27 cellular contexts compared by ENCODE assay signal in genomic region chr17:51491416-51491815, GRCh38.
"Had no signal": no experiment of that assay in that cellular context is flagged by ENCODE, and none has a peak within 500 bp of the region (broad histone marks: within the 10 kb centered on the region; RNA-seq: fewer than 3 reads in every experiment).

No MANE protein-coding gene starts in this region.

- H3K36me3 ChIP-seq: adrenal gland, breast epithelium, Peyer's patch, SJSA1 had no signal

- H3K27ac ChIP-seq: adrenal gland, body of pancreas, breast epithelium, Peyer's patch, SJSA1 had no signal

- DNase-seq: activated CD4-positive, alpha-beta T cell treated with anti-CD3 and anti-CD28 coated beads for 36 hours; activated CD4-positive, alpha-beta T cell treated with anti-CD3 and anti-CD28 coated beads, Interleukin-2, amount 10 ng/mL, durations not matched to agents 7 days and 5 days; activated CD4-positive, alpha-beta T cell treated with anti-CD3 and anti-CD28 coated beads, Interleukin-2, amount 50 U/mL, for 48 hours; activated CD8-positive, alpha-beta T cell treated with anti-CD3 and anti-CD28 coated beads, Interleukin-2, amount 10 ng/mL, durations not matched to agents 7 days and 5 days; activated gamma-delta T cell; activated naive CD4-positive, alpha-beta T cell treated with anti-CD3 and anti-CD28 coated beads for 36 hours; activated T-cell treated with anti-CD3 and anti-CD28 coated beads, Interleukin-2, amount 50 U/mL, for 24 hours; adrenal gland; body of pancreas; Karpas-422; KBM-7; NCI-H1105; NCI-H1417 treated with DMSO at 0.1 percent for 48 hours; NCI-H1930; NCI-H345; NCI-H526 treated with DMSO at 0.1 percent for 48 hours; NK-92 treated with Interleukin-12 subunit alpha and Interleukin-12 subunit beta, amount 100 ng/mL, for 24 hours; PC-3; Peyer's patch; RPMI8226; SHP77 treated with DMSO at 0.1 percent for 48 hours; SK-N-SH had no signal

- H3K4me1 ChIP-seq: adrenal gland, body of pancreas, breast epithelium, Peyer's patch, SJSA1 had no signal

- FAIRE-seq: astrocyte, TTC549 had no signal

- ATAC-seq: activated CD4-positive, alpha-beta T cell treated with anti-CD3 and anti-CD28 coated beads for 36 hours; activated CD8-positive, alpha-beta T cell treated with anti-CD3 and anti-CD28 coated beads, Interleukin-2, amount 10 ng/mL, durations not matched to agents 7 days and 5 days; activated naive CD4-positive, alpha-beta T cell treated with anti-CD3 and anti-CD28 coated beads, Interleukin-2, amount 50 U/mL, for 72 hours; body of pancreas; PC-3 had no signal

- H3K9me3 ChIP-seq: adrenal gland, body of pancreas, breast epithelium, Peyer's patch, SJSA1 had no signal

- H3K27me3 ChIP-seq: adrenal gland, body of pancreas, breast epithelium, Peyer's patch, SJSA1 had no signal

- H3K4me3 ChIP-seq: adrenal gland, body of pancreas, breast epithelium, Peyer's patch, SJSA1 had no signal
